17 cellular contexts compared by ENCODE assay signal in the genomic region with DNA sequence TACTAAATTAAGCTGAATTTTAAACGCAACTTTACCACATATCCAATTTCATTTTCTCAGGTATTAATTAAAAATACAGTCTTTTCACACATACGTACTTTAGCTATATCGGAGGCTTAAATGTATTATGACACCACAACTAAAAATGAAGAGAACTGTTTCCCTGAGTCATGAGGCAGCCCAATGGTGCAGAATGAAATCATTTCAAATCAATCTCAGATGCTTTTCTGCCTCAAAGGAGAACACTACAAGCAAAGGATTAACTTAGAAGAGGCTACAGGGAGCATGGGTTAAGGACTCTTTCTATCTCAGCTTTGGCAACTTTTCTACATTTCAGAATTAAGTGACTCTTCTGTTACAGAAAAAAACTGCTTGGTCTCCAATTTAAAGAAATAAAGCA.
DNase-seq lines count a peak whose midpoint lies in the region; FAIRE-seq and TF ChIP-seq lines count a peak whose summit lies in the region.
"Had no signal": no experiment of that assay in that cellular context is flagged by ENCODE, and none has a peak within 500 bp of the region (broad histone marks: within the 10 kb centered on the region; RNA-seq: fewer than 3 reads in every experiment).

No MANE protein-coding gene starts in this region.

- H3K79me1 ChIP-seq in mesendoderm (ENCODE audit: low read length): no peaks in the 10 kb centered on the region

- H3K18ac ChIP-seq in mesendoderm (ENCODE audit: low read length): no peak overlapping the region

- no peak overlapping the region for H4K5ac ChIP-seq in mesendoderm (ENCODE audit: low read length)

- H3K9me3 ChIP-seq in smooth muscle cell (replicated peaks; ENCODE audit: low read depth): no peaks in the 10 kb centered on the region
- H3K9me3 ChIP-seq: A549 had no signal

- peak overlapping the region; percentile 75 for H3K27ac ChIP-seq in smooth muscle cell (ENCODE audit: low read depth)
- H3K27ac ChIP-seq in mesendoderm (ENCODE audit: low read depth, low read length): no peak overlapping the region
- H3K27ac ChIP-seq: A549, C4-2B had no signal

- H3K27me3 ChIP-seq in smooth muscle cell (ENCODE audit: low read depth) (no peaks in the 10 kb centered on the region), mesendoderm (ENCODE audit: insufficient read depth, low read length, poor library complexity) (no peaks in the 10 kb centered on the region)

- in situ Hi-C loops in astrocyte of the spinal cord (cut with HindIII; ENCODE audit: low sequenced_read_pairs): no loop called here

- H2AK5ac ChIP-seq in mesendoderm (ENCODE audit: low read length): no peak overlapping the region

- no peak overlapping the region for H3K9ac ChIP-seq in smooth muscle cell (ENCODE audit: low read depth)
- H3K9ac ChIP-seq in mesendoderm (ENCODE audit: low read length): no peak overlapping the region

- H3K36me3 ChIP-seq in smooth muscle cell (ENCODE audit: low read depth) (no peaks in the 10 kb centered on the region), mesendoderm (ENCODE audit: control insufficient read depth, insufficient read depth, low read length) (no peaks in the 10 kb centered on the region)

- H2AFZ ChIP-seq in smooth muscle cell (ENCODE audit: low read depth): no peak overlapping the region

- H3K4me1 ChIP-seq in smooth muscle cell (ENCODE audit: low read depth) (peaks cover 10% of the 10 kb centered on the region), mesendoderm (ENCODE audit: control insufficient read depth, low read depth, low read length) (no peaks in the 10 kb centered on the region)
- H3K4me1 ChIP-seq: A549 had no signal

- no peak overlapping the region for H3K4ac ChIP-seq in mesendoderm (ENCODE audit: low read depth, low read length)

- H3K79me2 ChIP-seq in smooth muscle cell (ENCODE audit: low read depth): no peaks in the 10 kb centered on the region
- no peaks in the 10 kb centered on the region for H3K79me2 ChIP-seq in mesendoderm (ENCODE audit: control insufficient read depth, insufficient read depth, low read length)

- DNase-seq in GM03348 (ENCODE audit: low spot score): peak; percentile 54
- peak; percentile 17 for DNase-seq in astrocyte of the spinal cord (ENCODE audit: low read depth, low spot score)
- DNase-seq in fibroblast of the conjunctiva (ENCODE audit: low read depth): peak; percentile 23
- DNase-seq in smooth muscle cell (lab: John Stamatoyannopoulos, UW; ENCODE audit: unreplicated experiment): no peak
- DNase-seq in mesendoderm: no peak
- no peak for DNase-seq in H4 (ENCODE audit: low spot score)
- no peak for DNase-seq in HTR-8/SVneo (ENCODE audit: insufficient read length, low spot score)
- DNase-seq: AML-193, HCEC 1CT, NCI-H1105 treated with DMSO at 0.1 percent for 48 hours, NCI-H1694 treated with DMSO at 0.1 percent for 48 hours, NCI-H748 treated with DMSO at 0.1 percent for 48 hours, OCI-M1, Right ventricle myocardium superior had no signal

- H2BK120ac ChIP-seq in mesendoderm (ENCODE audit: low read depth, low read length): no peak overlapping the region

- H3F3A ChIP-seq in smooth muscle cell (ENCODE audit: low read depth): peaks cover 13% of the 10 kb centered on the region

- H3K4me3 ChIP-seq in astrocyte of the spinal cord (ENCODE audit: low read depth, low read length) (no peak overlapping the region), smooth muscle cell (peak overlapping the region; percentile 3), mesendoderm (ENCODE audit: low read length) (no peak overlapping the region)
- H3K4me3 ChIP-seq: A549 had no signal

- H3K4me2 ChIP-seq in smooth muscle cell (peak overlapping the region; percentile 61), mesendoderm (ENCODE audit: low read length) (no peak overlapping the region)
- H3K4me2 ChIP-seq: A549 had no signal

- no peak overlapping the region for H3K23ac ChIP-seq in mesendoderm (ENCODE audit: low read length)

- no peak overlapping the region for H4K8ac ChIP-seq in mesendoderm (ENCODE audit: low read depth, low read length)

- H2BK15ac ChIP-seq in mesendoderm (replicated peaks; ENCODE audit: low read depth): no peak overlapping the region

- H3K56ac ChIP-seq in mesendoderm (ENCODE audit: low read length): no peak overlapping the region

- no peak for TF ChIP-seq CTCF in astrocyte of the spinal cord (IDR thresholded peaks at IDR 0.05; ENCODE audit: low read depth, low read length)
- no peak for TF ChIP-seq CTCF in smooth muscle cell (IDR thresholded peaks at IDR 0.05; ENCODE audit: borderline replicate concordance, insufficient read depth, poor library complexity, severe bottlenecking)

- H4K20me1 ChIP-seq in smooth muscle cell (ENCODE audit: low read depth): no peaks in the 10 kb centered on the region

- H2BK5ac ChIP-seq in mesendoderm (ENCODE audit: low read length): no peak overlapping the region

- 40% methylated on average over 3 of the region's 3 CpGs for WGBS in smooth muscle cell (ENCODE audit: low lambda C conversion rate)
- 100% methylated on average over 2 of the region's 3 CpGs for WGBS in mesendoderm (ENCODE audit: extremely low coverage, insufficient coverage, low lambda C conversion rate)

- FAIRE-seq in HTR-8/SVneo (lab: Jason Lieb, UNC): no peak
- FAIRE-seq: A549, G401.6 had no signal

Comparison
In these comparisons a context has a peak if more than half of its experiments do, and no peak if none do; other contexts are left out.
1. DNase-seq: peak in GM03348 (single experiment), astrocyte of the spinal cord (single experiment) and fibroblast of the conjunctiva (single experiment); none in smooth muscle cell (single experiment), mesendoderm (single experiment), H4 (single experiment) and HTR-8/SVneo (single experiment).